ENCODE assay signal across 19 cellular contexts in the genomic region with DNA sequence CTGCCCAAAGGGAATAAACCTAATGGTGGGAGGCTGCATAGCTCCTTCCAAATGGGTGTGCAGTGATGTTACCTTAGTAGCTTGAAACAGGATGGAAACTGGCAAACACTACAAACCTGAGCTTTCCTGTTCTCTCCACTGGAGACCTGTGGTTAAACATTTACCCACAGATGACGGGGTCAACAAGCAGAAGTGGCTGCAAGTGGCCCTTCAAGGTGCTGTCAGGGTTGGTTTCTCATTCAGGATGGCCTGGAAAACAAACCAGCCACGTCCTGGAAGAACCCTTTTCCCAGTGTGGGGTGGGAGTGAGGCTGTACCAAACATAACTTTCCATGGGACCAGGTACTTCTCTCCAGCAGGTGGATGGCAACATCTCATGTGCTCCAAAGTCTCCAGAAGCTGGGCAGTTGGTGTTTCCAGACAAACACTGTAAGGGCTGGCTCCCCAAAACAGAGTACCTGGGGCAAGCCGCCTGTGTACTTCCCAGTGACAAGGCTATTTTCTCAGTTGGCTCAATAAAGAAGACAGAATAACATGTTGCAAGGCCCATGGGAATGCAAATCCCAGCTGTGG.
A peak's percentile ranks its signal among the peaks of the same experiment; 100 is the strongest.
DNase-seq lines count a peak whose midpoint lies in the region; ATAC-seq and TF ChIP-seq lines count a peak whose summit lies in the region.
"Had no signal": no experiment of that assay in that cellular context is flagged by ENCODE, and none has a peak within 500 bp of the region (broad histone marks: within the 10 kb centered on the region; RNA-seq: fewer than 3 reads in every experiment).

No MANE protein-coding gene starts in this region.

- H3K9me3 Mint-ChIP-seq in progenitor cell of endocrine pancreas (ENCODE audit: low read depth): no peaks in the 10 kb centered on the region

- H3K4me3 Mint-ChIP-seq in progenitor cell of endocrine pancreas (ENCODE audit: low read depth): no peak overlapping the region
- H3K4me3 Mint-ChIP-seq: CD14-positive monocyte had no signal

- H3K27ac Mint-ChIP-seq in progenitor cell of endocrine pancreas: no peak overlapping the region
- H3K27ac Mint-ChIP-seq: CD14-positive monocyte had no signal

- DNase-seq in DMS53 treated with DMSO at 0.1 percent for 48 hours (lab: John Stamatoyannopoulos, UW; ENCODE audit: unreplicated experiment) (peak; percentile 99), NCI-H187 treated with DMSO at 0.1 percent for 48 hours (lab: John Stamatoyannopoulos, UW) (peak; percentile 47), left lobe of liver (ENCODE audit: low spot score) (peak; percentile 50), progenitor cell of endocrine pancreas (ENCODE audit: low spot score, unreplicated experiment) (no peak), NCI-H2107 treated with DMSO at 0.1 percent for 48 hours (lab: John Stamatoyannopoulos, UW; ENCODE audit: unreplicated experiment) (no peak), hippocampal formation (lab: John Stamatoyannopoulos, UW) (no peak)
- DNase-seq: ACHN, AML-193, DND-41, HCEC 1CT, KBM-7, MV-4-11, NCI-H1436, NCI-H2171 treated with DMSO at 0.1 percent for 48 hours, NCI-H510A, Peyer's patch had no signal

- no peaks in the 10 kb centered on the region for H3K36me3 Mint-ChIP-seq in progenitor cell of endocrine pancreas (ENCODE audit: insufficient read depth)
- H3K36me3 Mint-ChIP-seq: CD14-positive monocyte had no signal

- ATAC-seq in left lobe of liver: peak; percentile 99
- no peak for ATAC-seq in HG02973 (IDR thresholded peaks at IDR 0.05; ENCODE audit: unreplicated experiment)
- ATAC-seq: Right ventricle myocardium inferior had no signal

- H3K4me1 Mint-ChIP-seq in progenitor cell of endocrine pancreas (ENCODE audit: low read depth): peaks cover 8% of the 10 kb centered on the region
- H3K4me1 Mint-ChIP-seq: CD14-positive monocyte had no signal

- peak; percentile 12 for TF ChIP-seq CTCF in progenitor cell of endocrine pancreas (IDR thresholded peaks at IDR 0.05; ENCODE audit: unreplicated experiment)

- peaks cover 4% of the 10 kb centered on the region for H3K27me3 Mint-ChIP-seq in progenitor cell of endocrine pancreas

Comparison
In these comparisons a context has a peak if more than half of its experiments do, and no peak if none do; other contexts are left out.
1. DNase-seq: peak in DMS53 treated with DMSO at 0.1 percent for 48 hours (single experiment), NCI-H187 treated with DMSO at 0.1 percent for 48 hours (single experiment) and left lobe of liver (single experiment); none in progenitor cell of endocrine pancreas (single experiment), NCI-H2107 treated with DMSO at 0.1 percent for 48 hours (single experiment) and hippocampal formation (0 of 2).